Comparison of ENCODE assay signal across 24 cellular contexts in genomic region chrY:17319916-17320315, GRCh38.
DNase-seq lines count a peak whose midpoint lies in the region; ATAC-seq, FAIRE-seq and TF ChIP-seq lines count a peak whose summit lies in the region.
"Had no signal": no experiment of that assay in that cellular context is flagged by ENCODE, and none has a peak within 500 bp of the region (broad histone marks: within the 10 kb centered on the region; RNA-seq: fewer than 3 reads in every experiment).

No MANE protein-coding gene starts in this region.

- H4K20me1 ChIP-seq in mammary epithelial cell (ENCODE audit: insufficient read depth, low read length) = no peaks in the 10 kb centered on the region

- no peaks in the 10 kb centered on the region; the same call in none of the 2 replicates for H3K4me1 ChIP-seq in SJSA1 (replicated peaks)
- no peaks in the 10 kb centered on the region for H3K4me1 ChIP-seq in mammary epithelial cell (ENCODE audit: insufficient read depth, low read length)
- H3K4me1 ChIP-seq in kidney (ENCODE audit: control insufficient read depth in 1 of 2, insufficient read depth in 1 of 2, low read depth in 1 of 2, low read length in 2 of 2) = no peaks in the 10 kb centered on the region
- H3K4me1 ChIP-seq: BE2C had no signal

- no peaks in the 10 kb centered on the region for H3K9me3 ChIP-seq in SJSA1 (replicated peaks)
- H3K9me3 ChIP-seq in mammary epithelial cell (replicated peaks; ENCODE audit: insufficient read depth, low read length) = no peaks in the 10 kb centered on the region
- H3K9me3 ChIP-seq in kidney (ENCODE audit: control insufficient read depth in 1 of 2, low read length in 2 of 2) = no peaks in the 10 kb centered on the region
- H3K9me3 ChIP-seq: BE2C had no signal

- no peak overlapping the region for H3K4me2 ChIP-seq in mammary epithelial cell (ENCODE audit: insufficient read depth, low read depth, low read length)

- no TSS peak for BruUV-seq in mammary epithelial cell (replicated peaks; lab: Mats Ljungman, UMichigan)

- H3K36me3 ChIP-seq in SJSA1 (no peaks in the 10 kb centered on the region), mammary epithelial cell (ENCODE audit: insufficient read depth, low read length) (no peaks in the 10 kb centered on the region), kidney (ENCODE audit: control insufficient read depth in 1 of 2, insufficient read depth in 2 of 2, low read length in 2 of 2) (no peaks in the 10 kb centered on the region)
- H3K36me3 ChIP-seq: BE2C had no signal

- CTCF ChIA-PET in mammary epithelial cell (lab: Charles Lee; ENCODE audit: low non-redundant PET) = no interaction called here

- dilution Hi-C loops in mammary epithelial cell (cut with HindIII; ENCODE audit: low sequenced_read_pairs) = no loop called here

- WGBS in mammary epithelial cell (ENCODE audit: low coverage, missing lambda C conversion rate) = no CpG with 5 or more reads among the region's 1 CpG

- H2AFZ ChIP-seq in mammary epithelial cell (ENCODE audit: low read depth, low read length) = no peak overlapping the region

- H3K4me3 ChIP-seq in SJSA1 (no peak overlapping the region), mammary epithelial cell (replicated peaks in 1 of 3; ENCODE audit: insufficient read depth in 1 of 3, low read depth in 2 of 3, low read length in 3 of 3) (no peak overlapping the region), kidney (ENCODE audit: low read length in 2 of 2) (no peak overlapping the region)

- intact Hi-C loops in mammary epithelial cell (cut with micrococcal nuclease) = no loop called here
- intact Hi-C loops in kidney (cut with DNase I) = no loop called here

- no peaks in the 10 kb centered on the region for H3K27me3 ChIP-seq in SJSA1 (replicated peaks)
- H3K27me3 ChIP-seq in mammary epithelial cell (ENCODE audit: insufficient read depth, low read length) = no peaks in the 10 kb centered on the region
- H3K27me3 ChIP-seq: BE2C had no signal

- TF ChIP-seq CTCF in mammary epithelial cell (conservative IDR thresholded peaks at IDR 0.05 in 1 of 2, IDR thresholded peaks at IDR 0.05 in 1 of 2; ENCODE audit: extremely low read depth in 1 of 2, insufficient read depth in 1 of 2, low read depth in 1 of 2, low read length in 2 of 2) (no peak), kidney (IDR thresholded peaks at IDR 0.05; ENCODE audit: borderline replicate concordance, extremely low read depth, insufficient read depth) (no peak)

- in situ Hi-C loops in mammary epithelial cell (cut with MboI; ENCODE audit: low sequenced_read_pairs in 2 of 2) = no loop called here

- H3K27ac ChIP-seq in SJSA1 (peak overlapping the region; percentile 29), mammary epithelial cell (ENCODE audit: insufficient read depth, low read depth, low read length) (no peak overlapping the region), kidney (ENCODE audit: low read depth in 2 of 2, low read length in 2 of 2) (no peak overlapping the region)
- H3K27ac ChIP-seq: 22Rv1, HL-60 had no signal

- H3K9ac ChIP-seq in mammary epithelial cell (ENCODE audit: insufficient read depth, low read length) (no peak overlapping the region), kidney (ENCODE audit: low read length in 2 of 2) (no peak overlapping the region)

- DNase-seq in A172 (ENCODE audit: low spot score) (peak; percentile 69), HS-27A (ENCODE audit: low read depth) (peak; percentile 74), SJSA1 (ENCODE audit: low read depth in 1 of 2, low spot score in 2 of 2) (peak; percentile 18 to 43), fibroblast of peridontal ligament (ENCODE audit: extremely low read depth) (peak; percentile 55), mammary epithelial cell (no peak), DMS 273 (lab: John Stamatoyannopoulos, UW; ENCODE audit: unreplicated experiment) (no peak), kidney (no peak)
- DNase-seq: BE2C; CD4-positive, CD25-positive, alpha-beta regulatory T cell; COR-L47; GOT3; Kasumi-1; MM.1S; NCI-H1092 treated with DMSO at 0.1 percent for 48 hours; NCI-H146; NCI-H2081; NCI-H510A treated with DMSO at 0.1 percent for 48 hours; NCI-H774; OCI-M1; SHP77 treated with DMSO at 0.1 percent for 48 hours had no signal

- FAIRE-seq in kidney (lab: Jason Lieb, UNC) = no peak
- FAIRE-seq: GM12891 had no signal

- no peaks in the 10 kb centered on the region for H3K79me2 ChIP-seq in mammary epithelial cell (ENCODE audit: insufficient read depth, low read length)

- no peak for ATAC-seq in HG03378 (IDR thresholded peaks at IDR 0.05; ENCODE audit: unreplicated experiment)

Comparison
In these comparisons a context has a peak if more than half of its experiments do, and no peak if none do; other contexts are left out.
1. DNase-seq: peak in A172 (single experiment), HS-27A (single experiment), SJSA1 (2 of 2) and fibroblast of peridontal ligament (single experiment); none in mammary epithelial cell (single experiment), DMS 273 (single experiment) and kidney (single experiment).